ENCODE assay signal across 8 cellular contexts in the genomic region with DNA sequence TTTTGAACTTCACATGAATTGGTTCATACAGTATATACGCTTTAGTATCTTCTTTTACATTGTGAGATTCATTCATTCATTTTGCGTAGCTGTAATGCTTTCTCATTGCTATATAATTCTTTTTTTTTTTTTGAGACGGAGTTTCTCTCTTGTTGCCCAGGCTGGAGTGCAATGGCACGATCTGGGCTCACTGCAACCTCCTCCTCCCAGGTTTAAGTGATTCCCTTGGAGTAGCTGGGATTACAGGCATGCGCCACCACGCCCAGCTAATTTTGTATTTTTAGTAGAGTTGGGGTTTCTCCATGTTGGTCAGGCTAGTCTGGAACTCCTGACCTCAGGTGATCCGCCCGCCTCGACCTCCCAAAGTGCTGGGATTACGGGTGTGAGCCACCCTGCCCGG. TPM values are rescaled to one million over a fixed set of nuclear protein-coding genes. Genes with fewer than 3 reads are reported as not detected.
DNase-seq lines count a peak whose midpoint lies in the region; ATAC-seq and TF ChIP-seq lines count a peak whose summit lies in the region.
"Not testable (repeated sequence)": the region's sequence is repeated elsewhere in the genome, so short reads cannot be mapped to it uniquely, and the experiment has no call there.

No MANE protein-coding gene starts in this region.

- H4K20me1 ChIP-seq in hepatocyte (ENCODE audit: insufficient read depth, poor library complexity, severe bottlenecking): not testable (repeated sequence)

- peaks cover 0 to 27% (median 2%) of the 10 kb centered on the region in 3 donors for H3K36me3 Mint-ChIP-seq in CD8-positive, alpha-beta memory T cell
- H3K36me3 Mint-ChIP-seq in T-cell; activated naive CD4-positive, alpha-beta T cell treated with anti-CD3 and anti-CD28 coated beads, Interleukin-2, amount 10 ng/mL, durations not matched to agents 7 days and 5 days; natural killer cell treated with Interleukin-12 subunit alpha and Interleukin-12 subunit beta and Interleukin-15 and Interleukin-18, amount 100 ng/mL, for 72 hours: not testable (repeated sequence)
- H3K36me3 Mint-ChIP-seq in stimulated activated naive B cell treated with anti-CD40 and anti-IgM and Interleukin-4, amounts not matched to agents 10 μg/mL and 1 μg/mL and 100 μg/mL, for 72 hours: peaks cover 19 to 34% of the 10 kb centered on the region in 2 donors

- not testable (repeated sequence) for H3K9me2 ChIP-seq in hepatocyte (replicated peaks; ENCODE audit: insufficient read depth)

- H2AFZ ChIP-seq in hepatocyte: not testable (repeated sequence)

- H3K27me3 Mint-ChIP-seq in CD8-positive, alpha-beta memory T cell; T-cell; activated naive CD4-positive, alpha-beta T cell treated with anti-CD3 and anti-CD28 coated beads, Interleukin-2, amount 10 ng/mL, durations not matched to agents 7 days and 5 days; natural killer cell treated with Interleukin-12 subunit alpha and Interleukin-12 subunit beta and Interleukin-15 and Interleukin-18, amount 100 ng/mL, for 72 hours; stimulated activated naive B cell treated with anti-CD40 and anti-IgM and Interleukin-4, amounts not matched to agents 10 μg/mL and 1 μg/mL and 100 μg/mL, for 72 hours: not testable (repeated sequence)

- not testable (repeated sequence) for ATAC-seq in T-cell (replicated peaks in 1 of 4); natural killer cell treated with Interleukin-12 subunit alpha and Interleukin-12 subunit beta and Interleukin-15 and Interleukin-18, amount 100 ng/mL, for 72 hours; stimulated activated naive B cell treated with anti-CD40 and anti-IgM and Interleukin-4, amounts not matched to agents 10 μg/mL and 1 μg/mL and 100 μg/mL, for 72 hours (replicated peaks)

- H3K4me2 ChIP-seq in hepatocyte: peak overlapping the region; percentile 86

- H3K27ac ChIP-seq in CD8-positive, alpha-beta memory T cell (ENCODE audit: low read depth, low read length): peak overlapping the region; percentile 73
- H3K27ac ChIP-seq in HUES64 (ENCODE audit: low read depth, low read length); ectodermal cell (ENCODE audit: insufficient read depth, low read depth, low read length, poor library complexity, severe bottlenecking); hepatocyte: not testable (repeated sequence)

- peak overlapping the region; percentile 94; the same call in 1 of the 2 replicates for H3K9ac ChIP-seq in HUES64 (ENCODE audit: low read depth, low read length)

- not testable (repeated sequence) for TF ChIP-seq CTCF in hepatocyte (IDR thresholded peaks at IDR 0.05; ENCODE audit: poor library complexity)

- H3K4me1 Mint-ChIP-seq in CD8-positive, alpha-beta memory T cell: peaks cover 47 to 58% (median 58%) of the 10 kb centered on the region in 3 donors
- H3K4me1 Mint-ChIP-seq in T-cell: peaks cover 44 to 56% (median 50%) of the 10 kb centered on the region in 3 donors
- H3K4me1 Mint-ChIP-seq in activated naive CD4-positive, alpha-beta T cell treated with anti-CD3 and anti-CD28 coated beads, Interleukin-2, amount 10 ng/mL, durations not matched to agents 7 days and 5 days: peaks cover 56% of the 10 kb centered on the region
- peaks cover 25 to 32% of the 10 kb centered on the region in 2 donors for H3K4me1 Mint-ChIP-seq in natural killer cell treated with Interleukin-12 subunit alpha and Interleukin-12 subunit beta and Interleukin-15 and Interleukin-18, amount 100 ng/mL, for 72 hours (ENCODE audit: low read depth in 2 of 2)
- peaks cover 21 to 38% of the 10 kb centered on the region in 2 donors for H3K4me1 Mint-ChIP-seq in stimulated activated naive B cell treated with anti-CD40 and anti-IgM and Interleukin-4, amounts not matched to agents 10 μg/mL and 1 μg/mL and 100 μg/mL, for 72 hours

- not testable (repeated sequence) for H3K9me3 Mint-ChIP-seq in CD8-positive, alpha-beta memory T cell; T-cell; activated naive CD4-positive, alpha-beta T cell treated with anti-CD3 and anti-CD28 coated beads, Interleukin-2, amount 10 ng/mL, durations not matched to agents 7 days and 5 days; natural killer cell treated with Interleukin-12 subunit alpha and Interleukin-12 subunit beta and Interleukin-15 and Interleukin-18, amount 100 ng/mL, for 72 hours; stimulated activated naive B cell treated with anti-CD40 and anti-IgM and Interleukin-4, amounts not matched to agents 10 μg/mL and 1 μg/mL and 100 μg/mL, for 72 hours

- peak overlapping the region; percentile 66 to 100 (median 93) for H3K4me3 Mint-ChIP-seq in CD8-positive, alpha-beta memory T cell
- peak overlapping the region; percentile 94 to 99 (median 98) for H3K4me3 Mint-ChIP-seq in T-cell
- H3K4me3 Mint-ChIP-seq in activated naive CD4-positive, alpha-beta T cell treated with anti-CD3 and anti-CD28 coated beads, Interleukin-2, amount 10 ng/mL, durations not matched to agents 7 days and 5 days: peak overlapping the region; percentile 91
- peak overlapping the region; percentile 96 for H3K4me3 Mint-ChIP-seq in natural killer cell treated with Interleukin-12 subunit alpha and Interleukin-12 subunit beta and Interleukin-15 and Interleukin-18, amount 100 ng/mL, for 72 hours
- peak overlapping the region; percentile 95 to 99 for H3K4me3 Mint-ChIP-seq in stimulated activated naive B cell treated with anti-CD40 and anti-IgM and Interleukin-4, amounts not matched to agents 10 μg/mL and 1 μg/mL and 100 μg/mL, for 72 hours

- not testable (repeated sequence) for H3K4me3 ChIP-seq in CD8-positive, alpha-beta memory T cell (ENCODE audit: low read length)
- H3K4me3 ChIP-seq in HUES64 (ENCODE audit: low read length): peak overlapping the region; percentile 87
- H3K4me3 ChIP-seq in ectodermal cell (ENCODE audit: insufficient read depth, low read depth, low read length): peak overlapping the region; percentile 78
- peak overlapping the region; percentile 61 for H3K4me3 ChIP-seq in hepatocyte

- H3K9me3 ChIP-seq in CD8-positive, alpha-beta memory T cell (ENCODE audit: low read length); HUES64 (ENCODE audit: insufficient read depth, low read depth, low read length); ectodermal cell (ENCODE audit: control insufficient read depth, low read length); hepatocyte (ENCODE audit: low read depth): not testable (repeated sequence)

- H3K4me1 ChIP-seq in CD8-positive, alpha-beta memory T cell (ENCODE audit: insufficient read depth, low read length): peaks cover 13% of the 10 kb centered on the region
- peaks cover 13% of the 10 kb centered on the region for H3K4me1 ChIP-seq in HUES64 (ENCODE audit: insufficient read depth, low read length)
- H3K4me1 ChIP-seq in ectodermal cell (ENCODE audit: control insufficient read depth, insufficient read depth, low read length): not testable (repeated sequence)
- H3K4me1 ChIP-seq in hepatocyte (ENCODE audit: insufficient read depth): peaks cover 11% of the 10 kb centered on the region

- POLR2A ChIA-PET in CD8-positive, alpha-beta memory T cell (lab: Charles Lee): not testable (repeated sequence)
- POLR2A ChIA-PET in T-cell (lab: Charles Lee): interaction anchor here in 1 of 2 donors (0.6 kb wide), 1 partner anchor 38 kb away, joined by 4 read pairs; no protein-coding TSS in a partner anchor

- peaks cover 58% of the 10 kb centered on the region for H3K79me2 ChIP-seq in hepatocyte

- DNase-seq in CD8-positive, alpha-beta memory T cell; T-cell; activated naive CD4-positive, alpha-beta T cell treated with anti-CD3 and anti-CD28 coated beads, Interleukin-2, amount 10 ng/mL, durations not matched to agents 7 days and 5 days; hepatocyte (ENCODE audit: low spot score); natural killer cell treated with Interleukin-12 subunit alpha and Interleukin-12 subunit beta and Interleukin-15 and Interleukin-18, amount 100 ng/mL, for 72 hours (ENCODE audit: low spot score); stimulated activated naive B cell treated with anti-CD40 and anti-IgM and Interleukin-4, amounts not matched to agents 10 μg/mL and 1 μg/mL and 100 μg/mL, for 72 hours: not testable (repeated sequence)

- H3K36me3 ChIP-seq in CD8-positive, alpha-beta memory T cell (ENCODE audit: insufficient read depth, low read length); HUES64 (ENCODE audit: insufficient read depth, low read length); ectodermal cell (ENCODE audit: control insufficient read depth, insufficient read depth, low read length); hepatocyte (replicated peaks; ENCODE audit: insufficient read depth, low read depth): not testable (repeated sequence)

- H3K27me3 ChIP-seq in CD8-positive, alpha-beta memory T cell (ENCODE audit: insufficient read depth, low read length, poor library complexity, severe bottlenecking); HUES64 (ENCODE audit: insufficient read depth, low read length); ectodermal cell (ENCODE audit: control insufficient read depth, insufficient read depth, low read length, poor library complexity, severe bottlenecking); hepatocyte: not testable (repeated sequence)

- CTCF ChIA-PET in CD8-positive, alpha-beta memory T cell (lab: Charles Lee); T-cell (lab: Charles Lee); activated naive CD4-positive, alpha-beta T cell treated with anti-CD3 and anti-CD28 coated beads, Interleukin-2, amount 10 ng/mL, durations not matched to agents 7 days and 5 days (lab: Charles Lee): not testable (repeated sequence)

- H3K27ac Mint-ChIP-seq in CD8-positive, alpha-beta memory T cell: peak overlapping the region in 5 of 8 donors; percentile 58 to 78 (median 64)
- peak overlapping the region in 1 of 2 donors; percentile 52 for H3K27ac Mint-ChIP-seq in T-cell
- H3K27ac Mint-ChIP-seq in activated naive CD4-positive, alpha-beta T cell treated with anti-CD3 and anti-CD28 coated beads, Interleukin-2, amount 10 ng/mL, durations not matched to agents 7 days and 5 days: peak overlapping the region; percentile 46
- H3K27ac Mint-ChIP-seq in natural killer cell treated with Interleukin-12 subunit alpha and Interleukin-12 subunit beta and Interleukin-15 and Interleukin-18, amount 100 ng/mL, for 72 hours: peak overlapping the region; percentile 83 to 96
- peak overlapping the region; percentile 75 for H3K27ac Mint-ChIP-seq in stimulated activated naive B cell treated with anti-CD40 and anti-IgM and Interleukin-4, amounts not matched to agents 10 μg/mL and 1 μg/mL and 100 μg/mL, for 72 hours

- WGBS in HUES64: 91% methylated on average over 10 of the region's 11 CpGs
- 85 to 86% methylated on average over 10 to 11 of the region's 11 CpGs for WGBS in ectodermal cell, 2 experiments
- WGBS in hepatocyte (ENCODE audit: low lambda C conversion rate, missing lambda C conversion rate): 94% methylated on average over 11 of the region's 11 CpGs

RNA-seq across cellular contexts. Expression of a gene that starts 1.3 kb away (rescaled TPM):
- 10 to 100 TPM; 86.5 to 89.9 TPM for total RNA-seq in CD8-positive, alpha-beta memory T cell
- 27.1 TPM for polyA plus RNA-seq in CD8-positive, alpha-beta memory T cell
- polyA plus RNA-seq in HUES64 (2013, experiment 1 of 2): 31.3 TPM
- 32.6 TPM for polyA plus RNA-seq in HUES64 (2013, experiment 2 of 2)
- total RNA-seq in T-cell: 10 to 100 TPM in 4 of 5 donors, 1 to 10 TPM in 1; 6.4 to 25.9 (median 21.8) TPM
- polyA plus RNA-seq in ectodermal cell (2013, experiment 1 of 4): 33.4 TPM
- polyA plus RNA-seq in ectodermal cell (2013, experiment 2 of 4): 32.2 TPM
- 25.4 TPM for polyA plus RNA-seq in ectodermal cell (2013, experiment 3 of 4)
- polyA plus RNA-seq in ectodermal cell (2013, experiment 4 of 4): 31.7 TPM
- 22.4 and 33.1 TPM in 2 replicates for total RNA-seq in hepatocyte
- 23.9 and 36.8 TPM in 2 replicates for polyA plus RNA-seq in hepatocyte
- 10 to 100 TPM; 58.9 to 66.4 TPM for total RNA-seq in natural killer cell treated with Interleukin-12 subunit alpha and Interleukin-12 subunit beta and Interleukin-15 and Interleukin-18, amount 100 ng/mL, for 72 hours

RNA-seq across cellular contexts. Expression of a gene that starts 5.3 kb away (rescaled TPM):
- total RNA-seq in CD8-positive, alpha-beta memory T cell: 100 to 1,000 TPM; 147 to 149 TPM
- polyA plus RNA-seq in CD8-positive, alpha-beta memory T cell: 65.7 TPM
- polyA plus RNA-seq in HUES64 (2013, experiment 1 of 2): 104 TPM
- polyA plus RNA-seq in HUES64 (2013, experiment 2 of 2): 110 TPM
- 10 to 100 TPM; 71.0 to 93.5 (median 75.2) TPM for total RNA-seq in T-cell
- polyA plus RNA-seq in ectodermal cell (2013, experiment 1 of 4): 130 TPM
- 132 TPM for polyA plus RNA-seq in ectodermal cell (2013, experiment 2 of 4)
- 111 TPM for polyA plus RNA-seq in ectodermal cell (2013, experiment 3 of 4)
- 120 TPM for polyA plus RNA-seq in ectodermal cell (2013, experiment 4 of 4)
- 60.1 and 63.2 TPM in 2 replicates for total RNA-seq in hepatocyte
- polyA plus RNA-seq in hepatocyte: 67.9 and 70.7 TPM in 2 replicates
- 100 to 1,000 TPM; 110 to 157 TPM for total RNA-seq in natural killer cell treated with Interleukin-12 subunit alpha and Interleukin-12 subunit beta and Interleukin-15 and Interleukin-18, amount 100 ng/mL, for 72 hours
